In genomic region chr5:118675247-118675646, GRCh38 we compare ENCODE assay signal across 32 cellular contexts.
"Had no signal": no experiment of that assay in that cellular context is flagged by ENCODE, and none has a peak within 500 bp of the region (broad histone marks: within the 10 kb centered on the region; RNA-seq: fewer than 3 reads in every experiment).

No MANE protein-coding gene starts in this region.

- H3K36me3 Mint-ChIP-seq: activated naive CD4-positive, alpha-beta T cell treated with anti-CD3 and anti-CD28 coated beads, Interleukin-2, amount 10 ng/mL, durations not matched to agents 7 days and 5 days; activated naive CD8-positive, alpha-beta T cell treated with anti-CD3 and anti-CD28 coated beads, Interleukin-2, amount 10 ng/mL, durations not matched to agents 7 days and 5 days; WTC11 had no signal

- H3K27ac ChIP-seq: brain microvascular endothelial cell, coronary artery, dorsolateral prefrontal cortex, esophagus muscularis mucosa, foreskin keratinocyte, gastrocnemius medialis, heart left ventricle had no signal

- FAIRE-seq: astrocyte, bronchial epithelial cell had no signal

- H3K4me3 ChIP-seq: coronary artery, dorsolateral prefrontal cortex, esophagus muscularis mucosa, gastrocnemius medialis, heart left ventricle had no signal

- DNase-seq: activated CD4-positive, alpha-beta memory T cell treated with anti-CD3 and anti-CD28 coated beads, Interleukin-2, amount 10 ng/mL, durations not matched to agents 7 days and 5 days; activated CD4-positive, alpha-beta T cell treated with anti-CD3 and anti-CD28 coated beads for 1 hour; activated CD4-positive, alpha-beta T cell treated with anti-CD3 and anti-CD28 coated beads for 4 hours; activated CD4-positive, alpha-beta T cell treated with anti-CD3 and anti-CD28 coated beads, Interleukin-2, amount 10 ng/mL, durations not matched to agents 7 days and 5 days; activated CD4-positive, alpha-beta T cell treated with anti-CD3 and anti-CD28 coated beads, Interleukin-2, amount 50 U/mL, for 4 hours; activated CD8-positive, alpha-beta memory T cell treated with anti-CD3 and anti-CD28 coated beads, Interleukin-2, amount 50 U/mL, for 48 hours; activated gamma-delta T cell; activated naive CD4-positive, alpha-beta T cell; activated naive CD4-positive, alpha-beta T cell treated with anti-CD3 and anti-CD28 coated beads, Interleukin-2, amount 10 ng/mL, durations not matched to agents 7 days and 5 days; activated naive CD8-positive, alpha-beta T cell treated with anti-CD3 and anti-CD28 coated beads, Interleukin-2, amount 10 ng/mL, durations not matched to agents 7 days and 5 days; activated T-cell treated with anti-CD3 and anti-CD28 coated beads for 4 hours; activated T-cell treated with anti-CD3 and anti-CD28 coated beads, Interleukin-2, amount 50 U/mL, for 24 hours; activated T-cell treated with anti-CD3 and anti-CD28 coated beads, Interleukin-2, amount 50 U/mL, for 72 hours; amniotic stem cell; anterior cingulate cortex; brain microvascular endothelial cell; dorsolateral prefrontal cortex; effector memory CD4-positive, alpha-beta T cell; erythroblast; foreskin keratinocyte; gastrocnemius medialis; glutamatergic neuron; heart left ventricle; T-helper 2 cell had no signal

- H3K36me3 ChIP-seq: brain microvascular endothelial cell, esophagus muscularis mucosa, gastrocnemius medialis, heart left ventricle had no signal

- ATAC-seq: activated naive CD4-positive, alpha-beta T cell treated with anti-CD3 and anti-CD28 coated beads, Interleukin-2, amount 50 U/mL, for 72 hours; activated T-cell treated with anti-CD3 and anti-CD28 coated beads, Interleukin-2, amount 50 U/mL, for 72 hours; foreskin keratinocyte; gastrocnemius medialis; heart left ventricle; WTC11 had no signal

- H3K27me3 ChIP-seq: brain microvascular endothelial cell, dorsolateral prefrontal cortex, esophagus muscularis mucosa, gastrocnemius medialis, heart left ventricle had no signal

- H3K9me3 ChIP-seq: gastrocnemius medialis had no signal

- H3K9me3 Mint-ChIP-seq: activated CD4-positive, alpha-beta memory T cell treated with anti-CD3 and anti-CD28 coated beads, Interleukin-2, amount 10 ng/mL, durations not matched to agents 7 days and 5 days; activated naive CD8-positive, alpha-beta T cell treated with anti-CD3 and anti-CD28 coated beads, Interleukin-2, amount 10 ng/mL, durations not matched to agents 7 days and 5 days; central memory CD8-positive, alpha-beta T cell had no signal

- H3K4me1 ChIP-seq: foreskin keratinocyte, gastrocnemius medialis, heart left ventricle had no signal

- H3K4me1 Mint-ChIP-seq: activated CD4-positive, alpha-beta memory T cell treated with anti-CD3 and anti-CD28 coated beads, Interleukin-2, amount 10 ng/mL, durations not matched to agents 7 days and 5 days; activated CD4-positive, alpha-beta T cell treated with anti-CD3 and anti-CD28 coated beads, Interleukin-2, amount 10 ng/mL, durations not matched to agents 7 days and 5 days; activated naive CD4-positive, alpha-beta T cell treated with anti-CD3 and anti-CD28 coated beads, Interleukin-2, amount 10 ng/mL, durations not matched to agents 7 days and 5 days; activated naive CD8-positive, alpha-beta T cell treated with anti-CD3 and anti-CD28 coated beads, Interleukin-2, amount 10 ng/mL, durations not matched to agents 7 days and 5 days; central memory CD8-positive, alpha-beta T cell; WTC11 had no signal

- H3K27ac Mint-ChIP-seq: activated CD4-positive, alpha-beta memory T cell treated with anti-CD3 and anti-CD28 coated beads, Interleukin-2, amount 10 ng/mL, durations not matched to agents 7 days and 5 days; activated CD4-positive, alpha-beta T cell treated with anti-CD3 and anti-CD28 coated beads, Interleukin-2, amount 10 ng/mL, durations not matched to agents 7 days and 5 days; activated naive CD4-positive, alpha-beta T cell treated with anti-CD3 and anti-CD28 coated beads, Interleukin-2, amount 10 ng/mL, durations not matched to agents 7 days and 5 days; activated naive CD4-positive, alpha-beta T cell treated with anti-CD3 and anti-CD28 coated beads, Interleukin-2, amount 50 U/mL, for 72 hours; activated naive CD8-positive, alpha-beta T cell treated with anti-CD3 and anti-CD28 coated beads, Interleukin-2, amount 10 ng/mL, durations not matched to agents 7 days and 5 days; activated T-cell treated with anti-CD3 and anti-CD28 coated beads, Interleukin-2, amount 50 U/mL, for 24 hours; activated T-cell treated with anti-CD3 and anti-CD28 coated beads, Interleukin-2, amount 50 U/mL, for 72 hours; dendritic cell treated with granulocyte-macrophage colony-stimulating factor and Interleukin-4, amounts not matched to agents 40 ng/mL and 50 ng/mL, for 4 days; WTC11 had no signal

- H3K4me3 Mint-ChIP-seq: activated CD4-positive, alpha-beta memory T cell treated with anti-CD3 and anti-CD28 coated beads, Interleukin-2, amount 10 ng/mL, durations not matched to agents 7 days and 5 days; activated CD4-positive, alpha-beta T cell treated with anti-CD3 and anti-CD28 coated beads, Interleukin-2, amount 10 ng/mL, durations not matched to agents 7 days and 5 days; activated naive CD4-positive, alpha-beta T cell treated with anti-CD3 and anti-CD28 coated beads, Interleukin-2, amount 10 ng/mL, durations not matched to agents 7 days and 5 days; activated naive CD8-positive, alpha-beta T cell treated with anti-CD3 and anti-CD28 coated beads, Interleukin-2, amount 10 ng/mL, durations not matched to agents 7 days and 5 days; activated T-cell treated with anti-CD3 and anti-CD28 coated beads, Interleukin-2, amount 50 U/mL, for 24 hours; activated T-cell treated with anti-CD3 and anti-CD28 coated beads, Interleukin-2, amount 50 U/mL, for 72 hours; central memory CD8-positive, alpha-beta T cell; dendritic cell treated with granulocyte-macrophage colony-stimulating factor and Interleukin-4, amounts not matched to agents 40 ng/mL and 50 ng/mL, for 4 days; WTC11 had no signal

- H3K27me3 Mint-ChIP-seq: activated CD4-positive, alpha-beta memory T cell treated with anti-CD3 and anti-CD28 coated beads, Interleukin-2, amount 10 ng/mL, durations not matched to agents 7 days and 5 days; activated CD4-positive, alpha-beta T cell treated with anti-CD3 and anti-CD28 coated beads, Interleukin-2, amount 10 ng/mL, durations not matched to agents 7 days and 5 days; activated naive CD4-positive, alpha-beta T cell treated with anti-CD3 and anti-CD28 coated beads, Interleukin-2, amount 10 ng/mL, durations not matched to agents 7 days and 5 days; activated naive CD8-positive, alpha-beta T cell treated with anti-CD3 and anti-CD28 coated beads, Interleukin-2, amount 10 ng/mL, durations not matched to agents 7 days and 5 days; activated T-cell treated with anti-CD3 and anti-CD28 coated beads, Interleukin-2, amount 50 U/mL, for 24 hours; central memory CD8-positive, alpha-beta T cell; dendritic cell treated with granulocyte-macrophage colony-stimulating factor and Interleukin-4, amounts not matched to agents 40 ng/mL and 50 ng/mL, for 4 days had no signal
